Comparison of ENCODE assay signal across 8 cellular contexts in genomic region chr17:7035591-7036368, GRCh38. TPM values are rescaled to one million over a fixed set of nuclear protein-coding genes. Genes with fewer than 3 reads are reported as not detected.
A peak's percentile ranks its signal among the peaks of the same experiment; 100 is the strongest.
DNase-seq lines count a peak whose midpoint lies in the region; ATAC-seq and TF ChIP-seq lines count a peak whose summit lies in the region.

SLC16A13 (plus strand) TSS chr17:7036015; CDS start chr17:7036383, 368 bp downstream.

- H3K27me3 ChIP-seq in lung (ENCODE audit: control insufficient read depth, insufficient read depth): no peaks in the 10 kb centered on the region

- POLR2A ChIA-PET in activated CD8-positive, alpha-beta memory T cell treated with anti-CD3 and anti-CD28 coated beads for 36 hours (lab: Charles Lee): interaction anchor here (0.6 to 1.6 kb wide), 7 partner anchors 9 to 1538 kb away, joined by 3 to 25 read pairs (median 4); partner anchors contain the start of genes RNASEK and SLC16A11

- TF ChIP-seq CTCF in GM20000 (IDR thresholded peaks at IDR 0.05; ENCODE audit: extremely low read depth, missing control alignments): no peak
- no peak for TF ChIP-seq CTCF in lung (IDR thresholded peaks at IDR 0.05; ENCODE audit: control extremely low read depth, extremely low read depth)

- H3K9me3 ChIP-seq in lung (ENCODE audit: control insufficient read depth in 2 of 2, insufficient read depth in 1 of 2, low read length in 1 of 2): no peaks in the 10 kb centered on the region

- DNase-seq in COLO829 (ENCODE audit: low spot score) (peak; percentile 93), GM20000 (ENCODE audit: low spot score) (peak; percentile 98), HS-5 (ENCODE audit: low read depth) (peak; percentile 88), NOMO-1 (lab: John Stamatoyannopoulos, UW; ENCODE audit: unreplicated experiment in 2 of 2) (peak; percentile 96 to 97), lung (ENCODE audit: low spot score) (peak; percentile 97)
- DNase-seq in effector CD8-positive, alpha-beta T cell (lab: John Stamatoyannopoulos, UW): peak; percentile 97
- peak; percentile 95 to 98 (median 96) for DNase-seq in stimulated activated CD4-positive, alpha-beta T cell treated with anti-CD3 and anti-CD28 coated beads, TNF-alpha, amount 100 ng/mL, for 4 hours (ENCODE audit: low read depth in 3 of 3)

- H3K4me1 ChIP-seq in lung (ENCODE audit: control insufficient read depth in 2 of 2, insufficient read depth in 2 of 2, low read length in 2 of 2): peaks cover 0 to 8% of the 10 kb centered on the region in 2 donors

- H3K36me3 ChIP-seq in lung (ENCODE audit: control insufficient read depth in 2 of 2, insufficient read depth in 2 of 2, low read length in 2 of 2): no peaks in the 10 kb centered on the region

- 1% methylated on average over 50 to 52 of the region's 52 CpGs for WGBS in lung, 2 donors

- H3K4me3 ChIP-seq in lung: peak within 1 kb of the TSS; percentile 59

- peak; percentile 93 for ATAC-seq in lung (ENCODE audit: insufficient read depth, low FRiP score)

- CTCF ChIA-PET in activated CD8-positive, alpha-beta memory T cell treated with anti-CD3 and anti-CD28 coated beads for 36 hours (lab: Charles Lee): interaction anchor here (0.6 to 1.7 kb wide), 9 partner anchors 10 to 526 kb away, joined by 3 to 7 read pairs (median 3); partner anchors contain the start of gene SENP3

- peak within 1 kb of the TSS; percentile 29 to 92 for H3K27ac ChIP-seq in lung (ENCODE audit: low read depth in 1 of 2, low read length in 1 of 2)

RNA-seq across cellular contexts. Expression of gene SLC16A13, which starts in this region (rescaled TPM):
- total RNA-seq in activated CD8-positive, alpha-beta memory T cell treated with anti-CD3 and anti-CD28 coated beads for 36 hours: 10 to 100 TPM; 10.1 to 10.5 TPM
- total RNA-seq in lung: 10 to 100 TPM in 1 of 2 donors, 1 to 10 TPM in 1; 1.3 to 23.6 TPM
- polyA plus RNA-seq in lung: 1 to 10 TPM; 4.8 to 7.9 TPM

Comparison
In these comparisons a context has a peak if more than half of its experiments do, and no peak if none do; other contexts are left out.
1. Peak in every context shown above with its lines: DNase-seq, ATAC-seq, H3K4me3 ChIP-seq and H3K27ac ChIP-seq.